In the genomic region with DNA sequence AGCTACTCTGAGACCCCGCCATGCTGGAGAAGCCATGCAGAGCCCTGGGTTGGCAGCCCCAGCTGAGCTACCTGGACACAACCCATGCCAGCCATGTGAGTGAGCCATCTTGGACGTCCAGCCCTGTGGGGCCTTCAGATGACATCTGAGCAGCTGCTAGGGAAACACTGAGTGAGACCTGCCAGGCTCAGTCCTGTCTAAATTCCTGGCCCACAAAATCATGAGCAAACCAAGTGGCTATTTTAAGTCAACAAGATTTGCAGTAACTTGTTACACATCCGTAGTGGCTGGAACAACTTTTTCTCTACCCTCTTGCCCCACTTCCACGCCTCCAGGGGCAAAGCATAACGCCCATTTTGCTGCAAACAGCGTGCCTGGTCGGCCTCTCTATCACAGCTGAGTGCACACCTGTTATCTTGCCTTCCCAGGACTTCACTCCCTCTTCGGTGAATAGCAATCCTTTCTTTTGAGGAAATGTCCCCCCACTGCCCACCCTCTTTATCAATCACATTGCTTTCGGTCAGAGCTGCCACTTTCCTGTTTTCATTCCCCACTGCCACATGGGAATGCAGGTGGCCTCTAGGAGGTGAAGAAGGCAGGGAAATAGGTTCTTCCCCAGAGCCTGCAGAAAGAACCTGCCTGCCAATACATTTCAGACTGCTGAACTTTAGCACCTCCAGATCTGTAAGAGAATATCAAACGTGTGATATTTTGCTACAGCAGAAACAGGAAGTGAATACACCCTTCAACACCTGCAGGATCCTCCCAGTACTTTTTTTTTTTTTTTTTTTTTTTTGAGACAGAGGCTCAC, we compare ENCODE assay signal across 10 cellular contexts. TPM values are rescaled to one million over a fixed set of nuclear protein-coding genes. Genes with fewer than 3 reads are reported as not detected.
A peak's percentile ranks its signal among the peaks of the same experiment; 100 is the strongest.
DNase-seq lines count a peak whose midpoint lies in the region; ATAC-seq and TF ChIP-seq lines count a peak whose summit lies in the region.
"Had no signal": no experiment of that assay in that cellular context is flagged by ENCODE, and none has a peak within 500 bp of the region (broad histone marks: within the 10 kb centered on the region; RNA-seq: fewer than 3 reads in every experiment).

No MANE protein-coding gene starts in this region.

- H3K4me1 ChIP-seq in DOHH2 (ENCODE audit: control insufficient read depth, low read length), result peaks cover 46% of the 10 kb centered on the region

- H3K9me3 ChIP-seq in DOHH2 (ENCODE audit: control insufficient read depth, insufficient read depth, low read length), result 0 out of 2 replicates have a peak, but pooled peaks cover 6% of the 10 kb centered on the region
- H3K9me3 ChIP-seq in T-helper 17 cell (ENCODE audit: control insufficient read depth, low read length, poor library complexity, severe bottlenecking), result no peaks in the 10 kb centered on the region
- no peaks in the 10 kb centered on the region for H3K9me3 ChIP-seq in MG63

- intact Hi-C loops in left colon (cut with DNase I, micrococcal nuclease), result no loop called here

- peaks cover 27% of the 10 kb centered on the region for H3F3A ChIP-seq in DOHH2 (ENCODE audit: control insufficient read depth, insufficient read depth)

- H3K36me3 Mint-ChIP-seq in T-helper 17 cell (ENCODE audit: low read depth), result no peaks in the 10 kb centered on the region

- H3K27ac Mint-ChIP-seq in T-helper 17 cell, result peak overlapping the region; percentile 87

- H3K4me3 ChIP-seq in DOHH2 (ENCODE audit: low read length) (peak overlapping the region; percentile 63), MG63 (no peak overlapping the region)

- H3K79me2 ChIP-seq in DOHH2 (ENCODE audit: control insufficient read depth, low read length), result no peaks in the 10 kb centered on the region

- H3K4me3 Mint-ChIP-seq in T-helper 17 cell, result peak overlapping the region; percentile 70

- H3K36me3 ChIP-seq in DOHH2 (ENCODE audit: control insufficient read depth, low read length) (peaks cover 1% of the 10 kb centered on the region; the same call in 1 of the 2 replicates), MG63 (no peaks in the 10 kb centered on the region)

- no peaks in the 10 kb centered on the region for H3K27me3 Mint-ChIP-seq in T-helper 17 cell

- ATAC-seq in GM19397 (IDR thresholded peaks at IDR 0.05; ENCODE audit: unreplicated experiment) (peak; percentile 45), T-helper 17 cell (peak; percentile 87), left colon (peak; percentile 94), HG03025 (IDR thresholded peaks at IDR 0.05; ENCODE audit: low FRiP score, unreplicated experiment) (no peak), GM21381 (IDR thresholded peaks at IDR 0.05; ENCODE audit: unreplicated experiment) (no peak)

- peaks cover 12% of the 10 kb centered on the region for H3K4me1 Mint-ChIP-seq in T-helper 17 cell

- DNase-seq in T-helper 17 cell, result no peak
- peak; percentile 29 to 32 for DNase-seq in left colon
- DNase-seq in MG63, result no peak
- DNase-seq in NCI-H82 (lab: John Stamatoyannopoulos, UW), result no peak
- DNase-seq: EL, NCI-H146 had no signal

- no peaks in the 10 kb centered on the region for H3K9me2 ChIP-seq in DOHH2 (replicated peaks; ENCODE audit: control insufficient read depth, low read length)

- H3K27me3 ChIP-seq in DOHH2 (ENCODE audit: control insufficient read depth, low read length), result no peaks in the 10 kb centered on the region
- no peaks in the 10 kb centered on the region for H3K27me3 ChIP-seq in MG63

- no peaks in the 10 kb centered on the region for H4K20me1 ChIP-seq in DOHH2 (ENCODE audit: control insufficient read depth, insufficient read depth, low read depth, low read length)

- peak overlapping the region; percentile 84 for H3K4me2 ChIP-seq in DOHH2 (ENCODE audit: low read length)

- H3K27ac ChIP-seq in DOHH2 (ENCODE audit: low read depth, low read length), result peak overlapping the region; percentile 93

- no peak for TF ChIP-seq CTCF in DOHH2 (IDR thresholded peaks at IDR 0.05; ENCODE audit: low read depth, low read length, poor library complexity, severe bottlenecking)

RNA-seq across cellular contexts. Expression of a gene that starts 7.4 kb away (rescaled TPM):
- total RNA-seq in T-helper 17 cell (1 to 10 TPM in 1 of 2 donors, under 1 TPM in 1; 0.76 to 4.8 TPM), left colon (1 to 10 TPM in 1 of 2 donors, under 1 TPM in 1; 0.64 to 2.3 TPM)
- total RNA-seq in MG63 (2014; rRNA removed; shearing (Covaris generic); ENCODE audit: low replicate concordance), result not detected in 2 replicates

RNA-seq across cellular contexts. Expression of a gene that starts 40.0 kb away (rescaled TPM):
- total RNA-seq in T-helper 17 cell (10 to 100 TPM; 33.2 to 33.6 TPM), left colon (10 to 100 TPM; 28.1 to 29.1 TPM)
- 41.0 and 46.9 TPM in 2 replicates for total RNA-seq in MG63 (2014; rRNA removed; shearing (Covaris generic); ENCODE audit: low replicate concordance)

RNA-seq across cellular contexts. Expression of a gene that starts 50.4 kb away (rescaled TPM):
- total RNA-seq in T-helper 17 cell (1 to 10 TPM; 3.9 to 5.5 TPM), left colon (1 to 10 TPM; 3.7 to 3.9 TPM)
- 3.0 and 3.1 TPM in 2 replicates for total RNA-seq in MG63 (2014; rRNA removed; shearing (Covaris generic); ENCODE audit: low replicate concordance)

Comparison
In these comparisons a context has a peak if more than half of its experiments do, and no peak if none do; other contexts are left out.
1. ATAC-seq: peak in GM19397 (single experiment), T-helper 17 cell (single experiment) and left colon (single experiment); none in HG03025 (single experiment) and GM21381 (single experiment).
2. DNase-seq: peak in left colon (2 of 2); none in T-helper 17 cell (0 of 3), MG63 (single experiment) and NCI-H82 (single experiment).